Comparison of ENCODE assay signal across 8 cellular contexts in genomic region chr6:159169193-159169555, GRCh38.
DNase-seq lines count a peak whose midpoint lies in the region; ATAC-seq and TF ChIP-seq lines count a peak whose summit lies in the region.

Gene FNDC1 (plus strand): TSS chr6:159169400. CDS start chr6:159169597, 197 bp downstream.

- peak within 1 kb of the TSS; percentile 60 for H3K4me3 ChIP-seq in AG10803 (ENCODE audit: low read length)
- H3K4me3 ChIP-seq in astrocyte of the spinal cord (ENCODE audit: low read depth, low read length): peak within 1 kb of the TSS; percentile 31

- DNase-seq in AG10803 (ENCODE audit: low read depth) (peak; percentile 31), NOMO-1 (lab: John Stamatoyannopoulos, UW; ENCODE audit: unreplicated experiment in 2 of 2) (peak; percentile 25 to 56), astrocyte of the spinal cord (ENCODE audit: low read depth, low spot score) (no peak), islet precursor cell (peak; percentile 66)
- peak; percentile 43 for DNase-seq in stimulated activated CD8-positive, alpha-beta memory T cell treated with anti-CD3 and anti-CD28 coated beads, Interleukin-15, amount 100 ng/mL, for 24 hours (ENCODE audit: low read depth)

- TF ChIP-seq CTCF in AG10803 (conservative IDR thresholded peaks at IDR 0.05; ENCODE audit: low read length): no peak; the same call in 1 of the 2 replicates
- peak; percentile 26 for TF ChIP-seq CTCF in astrocyte of the spinal cord (IDR thresholded peaks at IDR 0.05; ENCODE audit: low read depth, low read length)

- in situ Hi-C loops in astrocyte of the spinal cord (cut with HindIII; ENCODE audit: low sequenced_read_pairs): no loop called here

- peak; percentile 58 for ATAC-seq in GM19351 (IDR thresholded peaks at IDR 0.05; ENCODE audit: unreplicated experiment)
- no peak for ATAC-seq in HG03521 (IDR thresholded peaks at IDR 0.05; ENCODE audit: unreplicated experiment)
- ATAC-seq in GM21423 (IDR thresholded peaks at IDR 0.05; ENCODE audit: unreplicated experiment): no peak
